In genomic region chr16:24152826-24153225, GRCh38 we compare ENCODE assay signal across 14 cellular contexts.
"Had no signal": no experiment of that assay in that cellular context is flagged by ENCODE, and none has a peak within 500 bp of the region (broad histone marks: within the 10 kb centered on the region; RNA-seq: fewer than 3 reads in every experiment).

No MANE protein-coding gene starts in this region.

- H3K9ac ChIP-seq: SK-N-SH had no signal

- H3K36me3 ChIP-seq: gastrocnemius medialis, suprapubic skin had no signal

- H3K4me3 ChIP-seq: gastrocnemius medialis, heart right ventricle, suprapubic skin, upper lobe of left lung had no signal

- H3K9me2 ChIP-seq: SK-N-SH had no signal

- H3K27me3 ChIP-seq: gastrocnemius medialis, heart right ventricle, neutrophil, suprapubic skin, upper lobe of left lung had no signal

- ATAC-seq: gastrocnemius medialis, left ventricle myocardium superior had no signal

- H3K27me3 Mint-ChIP-seq: activated B cell treated with CpG ODN at 0.5 μM for 24 hours; activated CD4-positive, alpha-beta T cell treated with anti-CD3 and anti-CD28 coated beads, Interleukin-2, amount 10 ng/mL, durations not matched to agents 24 days and 14 days; activated naive CD8-positive, alpha-beta T cell; naive B cell had no signal

- H3K27ac ChIP-seq: gastrocnemius medialis, heart right ventricle, neutrophil, suprapubic skin, upper lobe of left lung had no signal

- H3K9me3 Mint-ChIP-seq: activated B cell treated with CpG ODN at 0.5 μM for 24 hours; activated CD4-positive, alpha-beta T cell treated with anti-CD3 and anti-CD28 coated beads, Interleukin-2, amount 10 ng/mL, durations not matched to agents 24 days and 14 days had no signal

- H3K9me3 ChIP-seq: gastrocnemius medialis, heart right ventricle, neutrophil, SK-N-SH, suprapubic skin, upper lobe of left lung had no signal

- H3K4me3 Mint-ChIP-seq: activated B cell treated with CpG ODN at 0.5 μM for 24 hours; activated CD4-positive, alpha-beta T cell treated with anti-CD3 and anti-CD28 coated beads, Interleukin-2, amount 10 ng/mL, durations not matched to agents 24 days and 14 days; activated naive CD8-positive, alpha-beta T cell had no signal

- DNase-seq: activated B cell treated with CpG ODN at 0.5 μM for 24 hours; activated CD4-positive, alpha-beta T cell treated with anti-CD3 and anti-CD28 coated beads, Interleukin-2, amount 10 ng/mL, durations not matched to agents 24 days and 14 days; anterior cingulate cortex; gastrocnemius medialis; heart right ventricle; left ventricle myocardium superior; naive B cell; retina; SK-N-SH; stimulated activated naive CD4-positive, alpha-beta T cell; upper lobe of left lung had no signal

- H3K4me2 ChIP-seq: SK-N-SH had no signal

- H3K4me1 ChIP-seq: gastrocnemius medialis, suprapubic skin, upper lobe of left lung had no signal

- H3K27ac Mint-ChIP-seq: activated B cell treated with CpG ODN at 0.5 μM for 24 hours; activated CD4-positive, alpha-beta T cell treated with anti-CD3 and anti-CD28 coated beads, Interleukin-2, amount 10 ng/mL, durations not matched to agents 24 days and 14 days had no signal
